In genomic region chr2:199456383-199457146, GRCh38 we compare ENCODE assay signal across 8 cellular contexts. TPM values are rescaled to one million over a fixed set of nuclear protein-coding genes. Genes with fewer than 3 reads are reported as not detected.
DNase-seq lines count a peak whose midpoint lies in the region; ATAC-seq and TF ChIP-seq lines count a peak whose summit lies in the region.

No MANE protein-coding gene starts in this region.

- no peak overlapping the region for H4K91ac ChIP-seq in mesenchymal stem cell (ENCODE audit: low read length)

- no peaks in the 10 kb centered on the region for H3K36me3 ChIP-seq in ACC112 (ENCODE audit: insufficient read depth, low read length)
- H3K36me3 ChIP-seq in HEK293 (ENCODE audit: control insufficient read depth in 2 of 2, insufficient read depth in 1 of 2, low read length in 2 of 2) = no peaks in the 10 kb centered on the region; a peak in 1 of 3 replicates
- H3K36me3 ChIP-seq in mesenchymal stem cell (ENCODE audit: control insufficient read depth in 1 of 2, insufficient read depth in 2 of 2, low read depth in 1 of 2, low read length in 2 of 2) = no peaks in the 10 kb centered on the region

- in situ Hi-C loops in astrocyte of the cerebellum (cut with HindIII; ENCODE audit: low sequenced_read_pairs) = no loop called here

- no peak overlapping the region for H2BK15ac ChIP-seq in mesenchymal stem cell (ENCODE audit: low read depth, poor library complexity, severe bottlenecking)

- H3K79me1 ChIP-seq in mesenchymal stem cell (replicated peaks; ENCODE audit: low read length, poor library complexity, severe bottlenecking) = peaks cover 2% of the 10 kb centered on the region

- H2AFZ ChIP-seq in ACC112 (ENCODE audit: low read length, unreplicated experiment) (peak overlapping the region; percentile 36), mesenchymal stem cell (ENCODE audit: low read depth, low read length) (no peak overlapping the region)

- H2BK120ac ChIP-seq in mesenchymal stem cell (ENCODE audit: low read depth, low read length) = no peak overlapping the region

- no peak for DNase-seq in astrocyte of the cerebellum (ENCODE audit: low read depth)
- no peak for DNase-seq in mesenchymal stem cell
- no peak for DNase-seq in putamen (ENCODE audit: low spot score)

- CTCF ChIA-PET in HEK293 (lab: Yijun Ruan, JAX) = interaction anchor here (0.5 kb wide), 1 partner anchor 48 kb away, joined by 4 read pairs; no protein-coding TSS in a partner anchor

- H3K9me3 ChIP-seq in HEK293 (ENCODE audit: control insufficient read depth, insufficient read depth, low read depth, low read length) = no peaks in the 10 kb centered on the region
- no peaks in the 10 kb centered on the region for H3K9me3 ChIP-seq in mesenchymal stem cell (ENCODE audit: control insufficient read depth, low read length)

- no peak overlapping the region for H2BK12ac ChIP-seq in mesenchymal stem cell (ENCODE audit: low read length in 2 of 2)

- POLR2A ChIA-PET in HEK293 (lab: Yijun Ruan, JAX) = no interaction called here

- TF ChIP-seq CTCF in HEK293 (tag by site-specific recombination; IDR thresholded peaks at IDR 0.05) = no peak
- TF ChIP-seq CTCF in astrocyte of the cerebellum (IDR thresholded peaks at IDR 0.05; ENCODE audit: low read depth, low read length, missing control alignments) = no peak

- H3K27me3 ChIP-seq in ACC112 (ENCODE audit: insufficient read depth, low read length) (no peaks in the 10 kb centered on the region), mesenchymal stem cell (ENCODE audit: control insufficient read depth in 1 of 2, insufficient read depth in 1 of 2, low read length in 2 of 2) (peaks cover 0 to 8% of the 10 kb centered on the region in 2 experiments)

- H3K18ac ChIP-seq in mesenchymal stem cell (ENCODE audit: low read depth in 1 of 2, low read length in 2 of 2) = no peak overlapping the region

- peak overlapping the region in 1 of 2 experiments; percentile 63 for H3K23ac ChIP-seq in mesenchymal stem cell (ENCODE audit: low read length in 2 of 2)

- no peak overlapping the region for H2BK5ac ChIP-seq in mesenchymal stem cell (ENCODE audit: low read depth, low read length, poor library complexity, severe bottlenecking)

- H3K9ac ChIP-seq in mesenchymal stem cell (ENCODE audit: low read length) = peak overlapping the region; percentile 82

- H3K27ac ChIP-seq in ACC112 (ENCODE audit: low read depth, low read length) (no peak overlapping the region), HEK293 (ENCODE audit: extremely low read depth, low read depth, low read length) (peak overlapping the region; percentile 99), mesenchymal stem cell (ENCODE audit: low read length, poor library complexity, severe bottlenecking) (no peak overlapping the region)

- H3K14ac ChIP-seq in mesenchymal stem cell (ENCODE audit: low read length in 2 of 2) = no peak overlapping the region

- 3% methylated on average over 40 of the region's 44 CpGs for WGBS in mesenchymal stem cell

- H3K4me1 ChIP-seq in ACC112 (ENCODE audit: control insufficient read depth, insufficient read depth, low read length, unreplicated experiment) (peaks cover 13% of the 10 kb centered on the region), HEK293 (ENCODE audit: control insufficient read depth, insufficient read depth, low read length) (peaks cover 20% of the 10 kb centered on the region), mesenchymal stem cell (ENCODE audit: control insufficient read depth, insufficient read depth, low read depth, low read length) (peaks cover 27% of the 10 kb centered on the region)

- H2AK5ac ChIP-seq in mesenchymal stem cell (ENCODE audit: low read length, severe bottlenecking) = no peak overlapping the region

- H3K4me3 ChIP-seq in ACC112 (ENCODE audit: low read depth, low read length) (peak overlapping the region; percentile 99), HEK293 (ENCODE audit: low read depth, low read length) (peak overlapping the region; percentile 63), astrocyte of the cerebellum (ENCODE audit: low read depth, low read length) (peak overlapping the region; percentile 91), mesenchymal stem cell (ENCODE audit: insufficient read depth in 1 of 2, low read depth in 1 of 2, low read length in 2 of 2) (peak overlapping the region; percentile 52 to 87)

- H4K8ac ChIP-seq in mesenchymal stem cell (ENCODE audit: low read length) = no peak overlapping the region

- no peak overlapping the region for H3K4ac ChIP-seq in mesenchymal stem cell (ENCODE audit: low read depth in 1 of 2, low read length in 2 of 2)

- peaks cover 21% of the 10 kb centered on the region for H3K79me2 ChIP-seq in ACC112 (ENCODE audit: control insufficient read depth, insufficient read depth, low read length, unreplicated experiment)

- peak overlapping the region; percentile 98 for H3K4me2 ChIP-seq in mesenchymal stem cell (ENCODE audit: low read length, poor library complexity, severe bottlenecking)

- ATAC-seq in GM18907 (IDR thresholded peaks at IDR 0.05; ENCODE audit: unreplicated experiment) (no peak), HG02588 (IDR thresholded peaks at IDR 0.05; ENCODE audit: unreplicated experiment) (no peak), esophagus mucosa (no peak)

TF ChIP-seq in HEK293, 187 proteins besides CTCF, POLR2A, EP300 and RAD21 (continues in another document):
- TF ChIP-seq ZNF600 (tag by site-specific recombination; IDR thresholded peaks at IDR 0.05) (peak; percentile 7), ZNF394 (tag by site-specific recombination; IDR thresholded peaks at IDR 0.05; ENCODE audit: borderline replicate concordance) (no peak), ZSCAN5A (tag by site-specific recombination; IDR thresholded peaks at IDR 0.05) (no peak), HOXA7 (CRISPR knock-in tag; IDR thresholded peaks at IDR 0.05; ENCODE audit: borderline replicate concordance) (no peak), PATZ1 (tag by site-specific recombination; IDR thresholded peaks at IDR 0.05) (0 out of 2 replicates have a peak, but pooled peaks have one; percentile 52), ZIC2 (tag by site-specific recombination; IDR thresholded peaks at IDR 0.05) (peak; percentile 10; the same call in 1 of the 2 replicates), SP2 (tag by site-specific recombination; IDR thresholded peaks at IDR 0.05) (peak; percentile 23), ZNF23 (tag by site-specific recombination; IDR thresholded peaks at IDR 0.05; ENCODE audit: borderline replicate concordance) (no peak), ZNF488 (tag by site-specific recombination; IDR thresholded peaks at IDR 0.05) (no peak), ZNF629 (tag by site-specific recombination; IDR thresholded peaks at IDR 0.05) (no peak)

RNA-seq across cellular contexts. Expression of gene SATB2, which starts 1.2 kb away (rescaled TPM):
- polyA plus RNA-seq in mesenchymal stem cell (2013, experiment 1 of 2) = 2.6 TPM
- 2.3 TPM for polyA plus RNA-seq in mesenchymal stem cell (2013, experiment 2 of 2)
- total RNA-seq in esophagus mucosa = 1.1 TPM
